In genomic region chr2:78865663-78866062, GRCh38 we compare ENCODE assay signal across 8 cellular contexts.
"Had no signal": no experiment of that assay in that cellular context is flagged by ENCODE, and none has a peak within 500 bp of the region (broad histone marks: within the 10 kb centered on the region; RNA-seq: fewer than 3 reads in every experiment).

No MANE protein-coding gene starts in this region.

- FAIRE-seq: G401.6, GM12878, GM12891, GM12892, GM18507, GM19239 had no signal

- H3K4me3 ChIP-seq: GM12878 had no signal

- DNase-seq: GDM1, GF-D8 had no signal

- ATAC-seq: GM12878 had no signal
